25 cellular contexts compared by ENCODE assay signal in the genomic region with DNA sequence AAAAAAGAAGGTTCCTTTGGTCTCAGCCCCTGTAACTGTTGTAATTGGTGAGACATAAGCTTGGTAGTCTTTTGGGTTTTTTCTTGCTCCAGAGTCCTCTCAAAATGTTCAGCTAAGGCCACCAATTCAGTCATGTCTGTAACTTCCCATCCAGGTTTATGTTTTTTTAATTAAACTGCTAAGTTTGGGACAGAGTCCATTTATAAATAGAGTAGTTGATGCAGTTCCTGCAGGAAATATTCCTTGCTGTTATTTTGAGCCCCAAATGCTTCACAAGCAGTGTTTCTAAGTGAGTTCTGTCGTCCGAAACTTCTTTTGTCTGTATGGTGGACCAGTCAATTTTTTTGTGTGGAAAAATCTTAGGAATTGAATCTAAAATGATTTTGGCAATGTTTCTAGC.
DNase-seq lines count a peak whose midpoint lies in the region; ATAC-seq, FAIRE-seq and TF ChIP-seq lines count a peak whose summit lies in the region.
"Had no signal": no experiment of that assay in that cellular context is flagged by ENCODE, and none has a peak within 500 bp of the region (broad histone marks: within the 10 kb centered on the region; RNA-seq: fewer than 3 reads in every experiment).

No MANE protein-coding gene starts in this region.

- no peak overlapping the region for H3K4me3 Mint-ChIP-seq in HFFc6
- H3K4me3 Mint-ChIP-seq: activated CD4-positive, alpha-beta memory T cell treated with anti-CD3 and anti-CD28 coated beads, Interleukin-2, amount 10 ng/mL, durations not matched to agents 7 days and 5 days; activated naive CD8-positive, alpha-beta T cell treated with anti-CD3 and anti-CD28 coated beads for 36 hours had no signal

- in situ Hi-C loops in K562 (cut with MboI) = no loop called here

- peaks cover 7% of the 10 kb centered on the region; the same call in 1 of the 2 replicates for H3K36me3 Mint-ChIP-seq in HFFc6 (ENCODE audit: low read depth)

- no peaks in the 10 kb centered on the region for H4K20me1 ChIP-seq in K562 (replicated peaks; ENCODE audit: control insufficient read depth, insufficient read depth, low read length)

- H3K4me3 ChIP-seq in A549 (no peak overlapping the region), K562 (no peak overlapping the region), parathyroid adenoma (ENCODE audit: low read depth, low read length) (no peak overlapping the region)

- peaks cover 6% of the 10 kb centered on the region for H3K9me3 Mint-ChIP-seq in HFFc6
- H3K9me3 Mint-ChIP-seq: activated naive CD8-positive, alpha-beta T cell treated with anti-CD3 and anti-CD28 coated beads for 36 hours had no signal

- no peak overlapping the region for H2AFZ ChIP-seq in K562 (ENCODE audit: low read depth, low read length)
- peak overlapping the region; percentile 6 for H2AFZ ChIP-seq in parathyroid adenoma

- H3K4me1 Mint-ChIP-seq in HFFc6 (ENCODE audit: low read depth) = peaks cover 58% of the 10 kb centered on the region

- BruUV-seq in K562 (replicated peaks; lab: Mats Ljungman, UMichigan) = no TSS peak

- H3K36me3 ChIP-seq in K562 (ENCODE audit: control insufficient read depth, insufficient read depth, low read length) = no peaks in the 10 kb centered on the region
- H3K36me3 ChIP-seq in parathyroid adenoma (ENCODE audit: control insufficient read depth, insufficient read depth, low read length) = no peaks in the 10 kb centered on the region

- 0 out of 3 replicates have a peak, but pooled peaks cover 4% of the 10 kb centered on the region for H3K9me3 ChIP-seq in A549
- no peaks in the 10 kb centered on the region for H3K9me3 ChIP-seq in K562 (replicated peaks; ENCODE audit: control insufficient read depth, insufficient read depth, low read depth, low read length)
- H3K9me3 ChIP-seq in parathyroid adenoma (ENCODE audit: control insufficient read depth, low read length) = no peaks in the 10 kb centered on the region

- H3K9me1 ChIP-seq in K562 (ENCODE audit: control insufficient read depth, insufficient read depth, low read length) = no peaks in the 10 kb centered on the region

- no peaks in the 10 kb centered on the region for H3K27me3 Mint-ChIP-seq in HFFc6 (ENCODE audit: insufficient read depth)
- H3K27me3 Mint-ChIP-seq: activated CD4-positive, alpha-beta memory T cell treated with anti-CD3 and anti-CD28 coated beads, Interleukin-2, amount 10 ng/mL, durations not matched to agents 7 days and 5 days; activated naive CD8-positive, alpha-beta T cell treated with anti-CD3 and anti-CD28 coated beads for 36 hours; progenitor cell of endocrine pancreas had no signal

- FAIRE-seq in A549 (lab: Jason Lieb, UNC) = no peak
- peak; percentile 15 for FAIRE-seq in K562 (lab: Jason Lieb, UNC)
- FAIRE-seq: GM19239, HepG2 had no signal

- 92% methylated on average over 2 of the region's 2 CpGs for WGBS in A549 (ENCODE audit: missing lambda C conversion rate)
- WGBS in K562 (ENCODE audit: insufficient coverage, low coverage, missing lambda C conversion rate) = 95% methylated on average over 2 of the region's 2 CpGs

- H3K9ac ChIP-seq in K562 (ENCODE audit: insufficient read depth in 1 of 2, low read depth in 2 of 2, low read length in 2 of 2) (no peak overlapping the region), parathyroid adenoma (no peak overlapping the region)

- CTCF ChIA-PET in A549 (lab: Yijun Ruan, JAX) (interaction anchor here (0.7 to 2.0 kb wide), 5 partner anchors 14 to 99 kb away, joined by 3 to 8 read pairs (median 4); no protein-coding TSS in a partner anchor), K562 (lab: Yijun Ruan, JAX; ENCODE audit: low intra/inter-chr PET ratio) (no interaction called here)

- TF ChIP-seq RAD21 in A549 (conservative IDR thresholded peaks at IDR 0.05 in 1 of 2, IDR thresholded peaks at IDR 0.05 in 1 of 2) (no peak), K562 (CRISPR knock-in tag; conservative IDR thresholded peaks at IDR 0.05 in 1 of 2, IDR thresholded peaks at IDR 0.05 in 1 of 2) (no peak)

- POLR2A ChIA-PET in A549 (lab: Yijun Ruan, JAX) = no interaction called here
- POLR2A ChIA-PET in K562 (lab: Yijun Ruan, JAX) = interaction anchor here (1.3 kb wide), 1 partner anchor 12 kb away, joined by 3 read pairs; no protein-coding TSS in a partner anchor

- DNase-seq in A549 (ENCODE audit: low read depth in 1 of 2, low spot score in 1 of 2) = no peak
- no peak for DNase-seq in HFFc6
- no peak for DNase-seq in K562 (ENCODE audit: extremely low read depth in 1 of 4, low spot score in 3 of 4)
- DNase-seq in NCI-H526 (lab: John Stamatoyannopoulos, UW) = no peak
- DNase-seq in iPS-NIHi11 (ENCODE audit: low spot score) = no peak
- DNase-seq: activated CD4-positive, alpha-beta memory T cell treated with anti-CD3 and anti-CD28 coated beads, Interleukin-2, amount 10 ng/mL, durations not matched to agents 7 days and 5 days; activated naive CD8-positive, alpha-beta T cell treated with anti-CD3 and anti-CD28 coated beads for 36 hours; effector CD4-positive, alpha-beta T cell; head of caudate nucleus; left colon; NCI-H1092 treated with DMSO at 0.1 percent for 48 hours; NCI-H187 treated with DMSO at 0.1 percent for 48 hours; NCI-H748 treated with DMSO at 0.1 percent for 48 hours; OCI-M1; SIG-M5; stimulated activated CD4-positive, alpha-beta T cell treated with anti-CD3 and anti-CD28 coated beads, Interleukin-1b, Interleukin-23, amount 100 ng/mL, for 48 hours; substantia nigra; T-helper 1 cell had no signal

- TF ChIP-seq CTCF in A549 (IDR thresholded peaks at IDR 0.05) (no peak), HFFc6 (IDR thresholded peaks at IDR 0.05) (no peak), K562 (IDR thresholded peaks at IDR 0.05 in 2 of 3, conservative IDR thresholded peaks at IDR 0.05 in 1 of 3; ENCODE audit: insufficient read depth in 2 of 3, low read depth in 1 of 3, low read length in 3 of 3) (no peak), parathyroid adenoma (IDR thresholded peaks at IDR 0.05) (no peak)

- H3K27me3 ChIP-seq in K562 (ENCODE audit: control insufficient read depth in 2 of 2, insufficient read depth in 2 of 2, low read length in 2 of 2) (no peaks in the 10 kb centered on the region), parathyroid adenoma (ENCODE audit: control insufficient read depth, insufficient read depth, low read length) (no peaks in the 10 kb centered on the region)

- H3K4me2 ChIP-seq in A549 = peak overlapping the region; percentile 26; the same call in 1 of the 3 replicates
- no peak overlapping the region for H3K4me2 ChIP-seq in K562 (ENCODE audit: insufficient read depth, low read length)
- no peak overlapping the region for H3K4me2 ChIP-seq in parathyroid adenoma (ENCODE audit: low read length)

- ATAC-seq in A549 = no peak
- ATAC-seq in K562 = no peak
- no peak for ATAC-seq in SK-N-SH treated with all-trans-retinoic acid at 6 μM for 48 hours
- ATAC-seq: HepG2, left colon had no signal

- TF ChIP-seq POLR2A in A549 (IDR thresholded peaks at IDR 0.05; ENCODE audit: low read length) = no peak
- TF ChIP-seq POLR2A in K562 (conservative IDR thresholded peaks at IDR 0.05) = no peak

- H3K4me1 ChIP-seq in A549 = peaks cover 60% of the 10 kb centered on the region
- peaks cover 4 to 14% of the 10 kb centered on the region in 2 experiments; a peak in 4 of 5 replicates for H3K4me1 ChIP-seq in K562 (replicated peaks in 1 of 2; ENCODE audit: control insufficient read depth in 2 of 2, insufficient read depth in 2 of 2, low read length in 2 of 2)
- no peaks in the 10 kb centered on the region for H3K4me1 ChIP-seq in parathyroid adenoma

- peak overlapping the region; percentile 57 to 78 for H3K27ac ChIP-seq in A549
- H3K27ac ChIP-seq in K562 (ENCODE audit: extremely low read depth, low read depth, low read length) = no peak overlapping the region
- peak overlapping the region; percentile 26 for H3K27ac ChIP-seq in parathyroid adenoma
- H3K27ac ChIP-seq: epithelial cell of prostate, HL-60 had no signal

- no peaks in the 10 kb centered on the region for H3K79me2 ChIP-seq in K562 (ENCODE audit: control insufficient read depth, insufficient read depth, low read length)
- peaks cover 4% of the 10 kb centered on the region for H3K79me2 ChIP-seq in parathyroid adenoma

- no peak for TF ChIP-seq EP300 in A549 (IDR thresholded peaks at IDR 0.05)
- no peak for TF ChIP-seq EP300 in K562 (IDR thresholded peaks at IDR 0.05; ENCODE audit: low read length)

- peak overlapping the region; percentile 25; the same call in 1 of the 2 replicates for H3K27ac Mint-ChIP-seq in HFFc6
- H3K27ac Mint-ChIP-seq: activated CD4-positive, alpha-beta memory T cell treated with anti-CD3 and anti-CD28 coated beads, Interleukin-2, amount 10 ng/mL, durations not matched to agents 7 days and 5 days; activated naive CD8-positive, alpha-beta T cell treated with anti-CD3 and anti-CD28 coated beads for 36 hours; progenitor cell of endocrine pancreas had no signal

- intact Hi-C loops in K562 (cut with micrococcal nuclease) = no loop called here

TF ChIP-seq in A549, 52 proteins besides CTCF, POLR2A, EP300 and RAD21 (continues in another document):
- TF ChIP-seq CEBPB (IDR thresholded peaks at IDR 0.05) (no peak), NR3C1 (IDR thresholded peaks at IDR 0.05) (no peak), ATOH8 (CRISPR knock-in tag; IDR thresholded peaks at IDR 0.05; ENCODE audit: low read depth) (no peak)

TF ChIP-seq in K562, 482 proteins besides CTCF, POLR2A, EP300 and RAD21 (continues in another document):
- no peak for TF ChIP-seq CTBP1 (IDR thresholded peaks at IDR 0.05; ENCODE audit: borderline replicate concordance)
- TF ChIP-seq KDM2B (CRISPR knock-in tag; IDR thresholded peaks at IDR 0.05) = no peak
- no peak for TF ChIP-seq MTA2 (IDR thresholded peaks at IDR 0.05; ENCODE audit: low read depth)
- no peak for TF ChIP-seq TARDBP (IDR thresholded peaks at IDR 0.05)
- no peak for TF ChIP-seq POLR2H (tag; IDR thresholded peaks at IDR 0.05; ENCODE audit: low read depth)
- no peak for TF ChIP-seq XRCC3 (IDR thresholded peaks at IDR 0.05)

TF ChIP-seq in SK-N-SH treated with all-trans-retinoic acid at 6 μM for 48 hours, 23 proteins besides CTCF, POLR2A, EP300 and RAD21 (continues in another document):
- TF ChIP-seq, protein P1, sequence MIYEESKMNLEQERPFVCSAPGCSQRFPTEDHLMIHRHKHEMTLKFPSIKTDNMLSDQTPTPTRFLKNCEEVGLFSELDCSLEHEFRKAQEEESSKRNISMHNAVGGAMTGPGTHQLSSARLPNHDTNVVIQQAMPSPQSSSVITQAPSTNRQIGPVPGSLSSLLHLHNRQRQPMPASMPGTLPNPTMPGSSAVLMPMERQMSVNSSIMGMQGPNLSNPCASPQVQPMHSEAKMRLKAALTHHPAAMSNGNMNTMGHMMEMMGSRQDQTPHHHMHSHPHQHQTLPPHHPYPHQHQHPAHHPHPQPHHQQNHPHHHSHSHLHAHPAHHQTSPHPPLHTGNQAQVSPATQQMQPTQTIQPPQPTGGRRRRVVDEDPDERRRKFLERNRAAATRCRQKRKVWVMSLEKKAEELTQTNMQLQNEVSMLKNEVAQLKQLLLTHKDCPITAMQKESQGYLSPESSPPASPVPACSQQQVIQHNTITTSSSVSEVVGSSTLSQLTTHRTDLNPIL (CRISPR knock-in tag; IDR thresholded peaks at IDR 0.05; ENCODE audit: low read depth) = no peak
